8 cellular contexts compared by ENCODE assay signal in genomic region chr15:68817304-68818087, GRCh38. TPM values are rescaled to one million over a fixed set of nuclear protein-coding genes. Genes with fewer than 3 reads are reported as not detected.
DNase-seq lines count a peak whose midpoint lies in the region; ATAC-seq and TF ChIP-seq lines count a peak whose summit lies in the region.

No MANE protein-coding gene starts in this region.

- H3K4me3 ChIP-seq in RWPE2 (ENCODE audit: severe bottlenecking) (peak overlapping the region; percentile 91), foreskin fibroblast (ENCODE audit: low read depth in 1 of 2, low read length in 2 of 2) (peak overlapping the region; percentile 62 to 94), neural progenitor cell (peak overlapping the region; percentile 84), testis (peak overlapping the region; percentile 75 to 90)

- H3K27me3 ChIP-seq in RWPE2 (ENCODE audit: insufficient read depth, poor library complexity, severe bottlenecking) (no peaks in the 10 kb centered on the region), neural progenitor cell (peaks cover 8% of the 10 kb centered on the region), testis (no peaks in the 10 kb centered on the region)

- peak overlapping the region; percentile 78 for H3K4me2 ChIP-seq in neural progenitor cell

- peaks cover 16% of the 10 kb centered on the region for H3F3A ChIP-seq in neural progenitor cell (ENCODE audit: low read depth)

- H3K4me1 ChIP-seq in RWPE2 (ENCODE audit: insufficient read depth, poor library complexity, severe bottlenecking) (peaks cover 32% of the 10 kb centered on the region), neural progenitor cell (peaks cover 49% of the 10 kb centered on the region), testis (peaks cover 7% of the 10 kb centered on the region)

- peaks cover 96% of the 10 kb centered on the region for H3K79me2 ChIP-seq in neural progenitor cell (ENCODE audit: low read depth)

- peaks cover 12% of the 10 kb centered on the region for H3K36me3 Mint-ChIP-seq in neural progenitor cell

- peak; percentile 48 to 49 for DNase-seq in NCI-H187 (lab: John Stamatoyannopoulos, UW)
- no peak for DNase-seq in NCI-H187 treated with DMSO at 0.1 percent for 48 hours (lab: John Stamatoyannopoulos, UW)
- DNase-seq in HS-27A (ENCODE audit: low read depth) = peak; percentile 45
- DNase-seq in RWPE2 (ENCODE audit: low spot score) = no peak
- DNase-seq in activated gamma-delta T cell (lab: John Stamatoyannopoulos, UW) = peak; percentile 60
- peak; percentile 47 to 84 for DNase-seq in foreskin fibroblast
- DNase-seq in neural progenitor cell (ENCODE audit: low spot score) = peak; percentile 81
- DNase-seq in testis = peak; percentile 72

- H3K4me1 Mint-ChIP-seq in neural progenitor cell = peaks cover 46% of the 10 kb centered on the region

- H3K27ac ChIP-seq in RWPE2 (ENCODE audit: poor library complexity, severe bottlenecking) (peak overlapping the region; percentile 76), neural progenitor cell (peak overlapping the region; percentile 95), testis (peak overlapping the region; percentile 98 to 99)

- peak overlapping the region; percentile 100 for H3K27ac Mint-ChIP-seq in neural progenitor cell

- H3K4me3 Mint-ChIP-seq in neural progenitor cell = peak overlapping the region; percentile 100

- H3K27me3 Mint-ChIP-seq in neural progenitor cell (ENCODE audit: insufficient read depth, low read depth) = peaks cover 4% of the 10 kb centered on the region

- ATAC-seq in RWPE2 (ENCODE audit: low read depth) = peak; percentile 5; the same call in 1 of the 3 replicates

- TF ChIP-seq POLR2A in testis (IDR thresholded peaks at IDR 0.05) = no peak

- H3K9me3 Mint-ChIP-seq in neural progenitor cell = no peaks in the 10 kb centered on the region

- no peak overlapping the region for H2AFZ ChIP-seq in neural progenitor cell (replicated peaks)

- peaks cover 62% of the 10 kb centered on the region for H4K20me1 ChIP-seq in neural progenitor cell (ENCODE audit: low read depth)

- H3K9ac ChIP-seq in neural progenitor cell = peak overlapping the region; percentile 80

- intact Hi-C loops in testis (cut with DNase I; ENCODE audit: low total_unique reads) = no loop called here

- H3K36me3 ChIP-seq in RWPE2 (ENCODE audit: low read depth) (0 out of 2 replicates have a peak, but pooled peaks cover 5% of the 10 kb centered on the region), neural progenitor cell (no peaks in the 10 kb centered on the region), testis (ENCODE audit: low read depth, missing control alignments) (no peaks in the 10 kb centered on the region)

- H3K9me3 ChIP-seq in RWPE2 (ENCODE audit: severe bottlenecking) (no peaks in the 10 kb centered on the region), neural progenitor cell (ENCODE audit: low read depth) (no peaks in the 10 kb centered on the region), testis (no peaks in the 10 kb centered on the region)

- 0% methylated on average over 45 to 64 of the region's 64 CpGs for WGBS in testis, 2 donors

- TF ChIP-seq CTCF in RWPE2 (IDR thresholded peaks at IDR 0.05; ENCODE audit: poor library complexity, severe bottlenecking) = no peak
- no peak for TF ChIP-seq CTCF in foreskin fibroblast (IDR thresholded peaks at IDR 0.05; ENCODE audit: low read depth, low read length)
- no peak for TF ChIP-seq CTCF in neural progenitor cell (IDR thresholded peaks at IDR 0.05)
- TF ChIP-seq CTCF in testis (IDR thresholded peaks at IDR 0.05) = no peak

RNA-seq across cellular contexts. Expression of gene ANP32A, which starts 3.2 kb away (rescaled TPM):
- total RNA-seq in neural progenitor cell (ENCODE audit: low replicate concordance) (250 and 333 TPM in 2 replicates), testis (10 to 100 TPM; 32.9 to 41.3 TPM)
- polyA plus RNA-seq in testis (ENCODE audit: insufficient read depth, low read depth, low replicate concordance) = 49.5 TPM

Comparison
In these comparisons a context has a peak if more than half of its experiments do, and no peak if none do; other contexts are left out.
1. DNase-seq: peak in NCI-H187 (2 of 2), HS-27A (single experiment), activated gamma-delta T cell (single experiment), foreskin fibroblast (2 of 2), neural progenitor cell (single experiment) and testis (single experiment); none in NCI-H187 treated with DMSO at 0.1 percent for 48 hours (single experiment) and RWPE2 (single experiment).
2. Peak in every context shown above with its lines, with median percentiles within 50 percentile points of each other: H3K27ac ChIP-seq and H3K4me3 ChIP-seq.